ENCODE assay signal across 1 cellular context in the genomic region with DNA sequence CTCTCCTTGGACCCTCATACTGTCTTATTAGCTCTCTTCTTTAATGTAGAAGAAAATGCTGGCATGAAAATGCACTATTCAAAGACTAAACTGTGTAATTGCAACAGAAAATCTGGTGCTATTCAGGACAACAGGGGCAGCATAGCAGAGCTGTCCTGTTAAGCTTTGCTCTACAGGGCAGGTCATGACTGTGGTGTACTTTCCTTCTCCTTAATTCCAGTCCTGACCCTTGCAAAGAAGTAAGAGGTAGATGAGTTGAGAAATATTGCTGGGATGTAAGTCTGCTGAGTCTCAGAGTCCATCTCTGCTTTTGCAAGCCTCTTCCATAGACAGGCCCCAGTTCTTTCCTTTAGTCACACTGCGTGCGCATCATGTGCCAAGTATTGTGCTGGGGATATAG.
TF ChIP-seq lines count a peak whose summit lies in the region.

No MANE protein-coding gene starts in this region.

TF ChIP-seq in A549, 52 proteins besides CTCF, POLR2A, EP300 and RAD21:
- TF ChIP-seq, protein P1, sequence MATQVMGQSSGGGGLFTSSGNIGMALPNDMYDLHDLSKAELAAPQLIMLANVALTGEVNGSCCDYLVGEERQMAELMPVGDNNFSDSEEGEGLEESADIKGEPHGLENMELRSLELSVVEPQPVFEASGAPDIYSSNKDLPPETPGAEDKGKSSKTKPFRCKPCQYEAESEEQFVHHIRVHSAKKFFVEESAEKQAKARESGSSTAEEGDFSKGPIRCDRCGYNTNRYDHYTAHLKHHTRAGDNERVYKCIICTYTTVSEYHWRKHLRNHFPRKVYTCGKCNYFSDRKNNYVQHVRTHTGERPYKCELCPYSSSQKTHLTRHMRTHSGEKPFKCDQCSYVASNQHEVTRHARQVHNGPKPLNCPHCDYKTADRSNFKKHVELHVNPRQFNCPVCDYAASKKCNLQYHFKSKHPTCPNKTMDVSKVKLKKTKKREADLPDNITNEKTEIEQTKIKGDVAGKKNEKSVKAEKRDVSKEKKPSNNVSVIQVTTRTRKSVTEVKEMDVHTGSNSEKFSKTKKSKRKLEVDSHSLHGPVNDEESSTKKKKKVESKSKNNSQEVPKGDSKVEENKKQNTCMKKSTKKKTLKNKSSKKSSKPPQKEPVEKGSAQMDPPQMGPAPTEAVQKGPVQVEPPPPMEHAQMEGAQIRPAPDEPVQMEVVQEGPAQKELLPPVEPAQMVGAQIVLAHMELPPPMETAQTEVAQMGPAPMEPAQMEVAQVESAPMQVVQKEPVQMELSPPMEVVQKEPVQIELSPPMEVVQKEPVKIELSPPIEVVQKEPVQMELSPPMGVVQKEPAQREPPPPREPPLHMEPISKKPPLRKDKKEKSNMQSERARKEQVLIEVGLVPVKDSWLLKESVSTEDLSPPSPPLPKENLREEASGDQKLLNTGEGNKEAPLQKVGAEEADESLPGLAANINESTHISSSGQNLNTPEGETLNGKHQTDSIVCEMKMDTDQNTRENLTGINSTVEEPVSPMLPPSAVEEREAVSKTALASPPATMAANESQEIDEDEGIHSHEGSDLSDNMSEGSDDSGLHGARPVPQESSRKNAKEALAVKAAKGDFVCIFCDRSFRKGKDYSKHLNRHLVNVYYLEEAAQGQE (IDR thresholded peaks at IDR 0.05) = no peak
- no peak for TF ChIP-seq MAFK (IDR thresholded peaks at IDR 0.05; ENCODE audit: partially characterized antibody)
- TF ChIP-seq, protein P2, sequence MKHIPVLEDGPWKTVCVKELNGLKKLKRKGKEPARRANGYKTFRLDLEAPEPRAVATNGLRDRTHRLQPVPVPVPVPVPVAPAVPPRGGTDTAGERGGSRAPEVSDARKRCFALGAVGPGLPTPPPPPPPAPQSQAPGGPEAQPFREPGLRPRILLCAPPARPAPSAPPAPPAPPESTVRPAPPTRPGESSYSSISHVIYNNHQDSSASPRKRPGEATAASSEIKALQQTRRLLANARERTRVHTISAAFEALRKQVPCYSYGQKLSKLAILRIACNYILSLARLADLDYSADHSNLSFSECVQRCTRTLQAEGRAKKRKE (CRISPR knock-in tag; IDR thresholded peaks at IDR 0.05; ENCODE audit: low read depth) = no peak
- TF ChIP-seq, protein P3, sequence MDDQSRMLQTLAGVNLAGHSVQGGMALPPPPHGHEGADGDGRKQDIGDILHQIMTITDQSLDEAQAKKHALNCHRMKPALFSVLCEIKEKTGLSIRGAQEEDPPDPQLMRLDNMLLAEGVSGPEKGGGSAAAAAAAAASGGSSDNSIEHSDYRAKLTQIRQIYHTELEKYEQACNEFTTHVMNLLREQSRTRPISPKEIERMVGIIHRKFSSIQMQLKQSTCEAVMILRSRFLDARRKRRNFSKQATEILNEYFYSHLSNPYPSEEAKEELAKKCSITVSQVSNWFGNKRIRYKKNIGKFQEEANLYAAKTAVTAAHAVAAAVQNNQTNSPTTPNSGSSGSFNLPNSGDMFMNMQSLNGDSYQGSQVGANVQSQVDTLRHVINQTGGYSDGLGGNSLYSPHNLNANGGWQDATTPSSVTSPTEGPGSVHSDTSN (IDR thresholded peaks at IDR 0.05) = no peak
